21 cellular contexts compared by ENCODE assay signal in the genomic region with DNA sequence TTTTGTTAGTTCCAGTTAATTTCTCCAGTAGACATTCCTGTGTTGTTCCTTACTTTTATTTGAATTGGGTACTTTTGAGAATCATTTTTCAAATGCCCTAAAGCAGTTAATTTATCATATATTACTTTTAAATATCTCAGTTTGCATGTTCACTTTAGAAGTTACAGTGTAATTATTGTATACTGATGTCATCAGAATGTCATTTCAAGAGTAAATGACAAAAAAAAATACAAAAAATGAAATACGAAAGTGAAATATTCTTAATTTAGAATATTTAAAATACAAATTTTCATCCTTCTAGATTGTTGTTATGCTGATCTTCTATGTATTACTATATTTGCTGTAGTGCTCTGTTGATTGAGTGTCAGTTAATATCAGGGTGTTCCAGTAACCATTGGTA.
"Had no signal": no experiment of that assay in that cellular context is flagged by ENCODE, and none has a peak within 500 bp of the region (broad histone marks: within the 10 kb centered on the region; RNA-seq: fewer than 3 reads in every experiment).

No MANE protein-coding gene starts in this region.

- FAIRE-seq: HTR-8/SVneo, K562, RCC 7860 had no signal

- ATAC-seq: K562 had no signal

- H3K27ac ChIP-seq: HL-60, KMS-11 had no signal

- H3K9ac ChIP-seq: KMS-11, SK-N-SH had no signal

- H3K4me3 ChIP-seq: K562 had no signal

- DNase-seq: Kasumi-1, MM.1S, NCI-H1092 treated with DMSO at 0.1 percent for 48 hours, NCI-H1436, NCI-H187 treated with DMSO at 0.1 percent for 48 hours, NCI-H2081, NCI-H2107, NCI-H2227 treated with DMSO at 0.1 percent for 48 hours, NCI-H524, NCI-H526 treated with DMSO at 0.1 percent for 48 hours, NCI-H748 treated with DMSO at 0.1 percent for 48 hours, Right ventricle myocardium superior, RPMI8226, SIG-M5, SK-N-SH, SW 1271 had no signal
